20 cellular contexts compared by ENCODE assay signal in the genomic region with DNA sequence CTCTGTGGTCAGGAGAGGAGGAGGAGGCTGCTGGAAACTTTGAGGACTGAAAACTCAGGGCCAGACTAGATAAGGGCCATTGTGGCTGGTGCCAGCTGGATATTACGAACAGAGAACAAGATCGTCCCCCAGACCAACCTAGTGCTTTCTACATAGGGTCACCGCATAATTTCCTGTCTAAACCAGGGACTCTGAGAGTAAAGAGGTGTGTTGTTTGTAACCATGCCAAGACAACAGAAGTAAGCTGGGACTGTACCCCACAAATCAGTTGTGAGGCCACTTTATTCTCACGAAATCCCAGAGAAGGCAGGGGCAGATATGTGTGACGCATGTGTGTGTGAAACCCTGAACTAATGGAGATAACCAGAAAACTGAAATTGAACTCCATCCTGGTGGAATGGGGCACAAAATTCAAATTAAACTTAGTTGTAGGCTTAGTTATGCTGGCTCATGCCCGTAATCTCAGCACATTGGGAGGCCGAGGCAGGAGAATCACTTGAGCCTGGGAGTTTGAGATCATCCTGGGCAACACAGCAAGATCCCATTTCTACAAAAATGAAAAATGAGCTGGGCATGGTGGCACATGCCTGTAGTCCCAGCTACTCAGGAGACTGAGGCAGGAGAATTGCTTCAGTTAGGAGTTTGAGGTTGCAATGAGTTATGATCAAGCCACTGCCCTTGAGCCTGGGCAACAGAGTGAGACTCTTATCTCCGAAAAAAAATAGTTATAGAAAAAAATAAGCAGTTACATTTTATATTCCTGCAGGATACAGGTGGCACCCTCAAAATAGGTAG. TPM values are rescaled to one million over a fixed set of nuclear protein-coding genes. Genes with fewer than 3 reads are reported as not detected.
"Had no signal": no experiment of that assay in that cellular context is flagged by ENCODE, and none has a peak within 500 bp of the region (broad histone marks: within the 10 kb centered on the region; RNA-seq: fewer than 3 reads in every experiment).

No MANE protein-coding gene starts in this region.

- H3K9ac ChIP-seq: parathyroid adenoma had no signal

- H3K4me1 ChIP-seq: lower lobe of right lung, parathyroid adenoma, right lobe of liver, transverse colon, upper lobe of right lung, uterus had no signal

- H3K27ac Mint-ChIP-seq: natural killer cell; progenitor cell of endocrine pancreas; stimulated activated naive B cell treated with anti-CD40 and anti-IgM and Interleukin-4, amounts not matched to agents 10 μg/mL and 1 μg/mL and 100 μg/mL, for 72 hours; stimulated activated naive CD8-positive, alpha-beta T cell treated with anti-CD3 and anti-CD28 coated beads, Interleukin-15, Interleukin-2, amounts not matched to agents 100 ng/mL and 50 ng/mL, for 24 hours had no signal

- H3K4me3 Mint-ChIP-seq: natural killer cell; stimulated activated naive B cell treated with anti-CD40 and anti-IgM and Interleukin-4, amounts not matched to agents 10 μg/mL and 1 μg/mL and 100 μg/mL, for 72 hours; stimulated activated naive CD8-positive, alpha-beta T cell treated with anti-CD3 and anti-CD28 coated beads, Interleukin-15, Interleukin-2, amounts not matched to agents 100 ng/mL and 50 ng/mL, for 24 hours had no signal

- H3K27me3 Mint-ChIP-seq: stimulated activated naive CD8-positive, alpha-beta T cell treated with anti-CD3 and anti-CD28 coated beads, Interleukin-15, Interleukin-2, amounts not matched to agents 100 ng/mL and 50 ng/mL, for 24 hours had no signal

- H3K36me3 Mint-ChIP-seq: natural killer cell; stimulated activated naive B cell treated with anti-CD40 and anti-IgM and Interleukin-4, amounts not matched to agents 10 μg/mL and 1 μg/mL and 100 μg/mL, for 72 hours had no signal

- H3K4me1 Mint-ChIP-seq: natural killer cell; stimulated activated naive B cell treated with anti-CD40 and anti-IgM and Interleukin-4, amounts not matched to agents 10 μg/mL and 1 μg/mL and 100 μg/mL, for 72 hours had no signal

- DNase-seq: dermis blood vessel endothelial cell; effector memory CD4-positive, alpha-beta T cell; head of caudate nucleus; left ventricle myocardium superior; lower lobe of right lung; natural killer cell; right lobe of liver; small intestine; stimulated activated CD4-positive, alpha-beta T cell treated with anti-CD3 and anti-CD28 coated beads, Interleukin-15, amount 100 ng/mL, for 24 hours; stimulated activated CD4-positive, alpha-beta T cell treated with anti-CD3 and anti-CD28 coated beads, Interleukin-2, amount 100 ng/mL, for 48 hours; stimulated activated naive B cell treated with anti-CD40 and anti-IgM and Interleukin-4, amounts not matched to agents 10 μg/mL and 1 μg/mL and 100 μg/mL, for 72 hours; transverse colon; upper lobe of right lung; uterus had no signal

- H3K27ac ChIP-seq: coronary artery, lower lobe of right lung, neutrophil, parathyroid adenoma, right lobe of liver, transverse colon, upper lobe of right lung, uterus had no signal

- H3K9me3 ChIP-seq: lower lobe of right lung, neutrophil, right lobe of liver, transverse colon, upper lobe of right lung, uterus had no signal

- H3K9me3 Mint-ChIP-seq: natural killer cell; stimulated activated naive CD8-positive, alpha-beta T cell treated with anti-CD3 and anti-CD28 coated beads, Interleukin-15, Interleukin-2, amounts not matched to agents 100 ng/mL and 50 ng/mL, for 24 hours had no signal

- ATAC-seq: left ventricle myocardium superior; lower lobe of right lung; right lobe of liver; stimulated activated naive B cell treated with anti-CD40 and anti-IgM and Interleukin-4, amounts not matched to agents 10 μg/mL and 1 μg/mL and 100 μg/mL, for 72 hours; upper lobe of right lung had no signal

- H3K27me3 ChIP-seq: right lobe of liver, transverse colon, upper lobe of right lung, uterus had no signal

- H2AFZ ChIP-seq: parathyroid adenoma had no signal

- H3K4me3 ChIP-seq: coronary artery, lower lobe of right lung, right lobe of liver, transverse colon, upper lobe of right lung, uterus had no signal

- H3K36me3 ChIP-seq: lower lobe of right lung, neutrophil, right lobe of liver, transverse colon, upper lobe of right lung, uterus had no signal

RNA-seq across cellular contexts. Expression of gene GFPT2, which starts 20.5 kb away (rescaled TPM):
- polyA plus RNA-seq: keratinocyte had no signal
